ENCODE assay signal across 8 cellular contexts in genomic region chr17:81890447-81891302, GRCh38. TPM values are rescaled to one million over a fixed set of nuclear protein-coding genes. Genes with fewer than 3 reads are reported as not detected.
DNase-seq lines count a peak whose midpoint lies in the region; ATAC-seq and TF ChIP-seq lines count a peak whose summit lies in the region.

No MANE protein-coding gene starts in this region.

- no peaks in the 10 kb centered on the region for H3K27me3 Mint-ChIP-seq in endodermal cell (ENCODE audit: insufficient read depth)

- H3K36me3 Mint-ChIP-seq in endodermal cell (ENCODE audit: low read depth), result peaks cover 58% of the 10 kb centered on the region

- H3K36me3 ChIP-seq in BJ (ENCODE audit: control insufficient read depth, insufficient read depth, low read length) (peaks cover 29% of the 10 kb centered on the region), RWPE2 (ENCODE audit: low read depth) (peaks cover 70% of the 10 kb centered on the region), endodermal cell (ENCODE audit: control insufficient read depth, insufficient read depth, low read length) (peaks cover 63% of the 10 kb centered on the region)

- H3K27ac ChIP-seq in RWPE2 (ENCODE audit: poor library complexity, severe bottlenecking) (peak overlapping the region; percentile 79), endodermal cell (ENCODE audit: low read depth, low read length) (peak overlapping the region; percentile 38)

- peaks cover 4% of the 10 kb centered on the region for H3K4me1 ChIP-seq in RWPE2 (ENCODE audit: insufficient read depth, poor library complexity, severe bottlenecking)
- H3K4me1 ChIP-seq in endodermal cell (ENCODE audit: control insufficient read depth, insufficient read depth, low read length), result peaks cover 7% of the 10 kb centered on the region

- peak overlapping the region; percentile 87 for H3K27ac Mint-ChIP-seq in endodermal cell

- 11 to 16% methylated on average over 26 to 67 of the region's 69 CpGs for WGBS in endodermal cell (ENCODE audit: insufficient coverage in 1 of 2, insufficient read length in 1 of 2), 2 experiments

- H3K9ac ChIP-seq in endodermal cell (ENCODE audit: extremely low read depth, low read length, poor library complexity, severe bottlenecking), result peak overlapping the region; percentile 96

- peaks cover 5% of the 10 kb centered on the region for H3K4me1 Mint-ChIP-seq in endodermal cell

- DNase-seq in BJ (ENCODE audit: low read depth) (no peak), RWPE2 (ENCODE audit: low spot score) (no peak), endodermal cell (peak; percentile 47), omental fat pad (ENCODE audit: low spot score) (no peak), LoVo (ENCODE audit: low spot score) (no peak), A172 (ENCODE audit: low spot score) (no peak), occipital lobe (lab: John Stamatoyannopoulos, UW) (no peak)

- peak overlapping the region; percentile 83 for H3K4me3 Mint-ChIP-seq in endodermal cell

- ATAC-seq in GM21526 (IDR thresholded peaks at IDR 0.05; ENCODE audit: low FRiP score, unreplicated experiment) (peak; percentile 14), RWPE2 (ENCODE audit: low read depth) (no peak), omental fat pad (ENCODE audit: low FRiP score) (peak; percentile 25)

- H3K4me3 ChIP-seq in BJ (ENCODE audit: low read depth, low read length) (peak overlapping the region; percentile 92), RWPE2 (ENCODE audit: severe bottlenecking) (peak overlapping the region; percentile 72), endodermal cell (ENCODE audit: low read length) (peak overlapping the region; percentile 97)

- CTCF ChIA-PET in BJ (lab: Yijun Ruan, JAX), result no interaction called here

- H3K27me3 ChIP-seq in BJ (ENCODE audit: control insufficient read depth, insufficient read depth, low read length) (no peaks in the 10 kb centered on the region), RWPE2 (ENCODE audit: insufficient read depth, poor library complexity, severe bottlenecking) (no peaks in the 10 kb centered on the region), endodermal cell (ENCODE audit: control insufficient read depth, insufficient read depth, low read length, poor library complexity, severe bottlenecking) (no peaks in the 10 kb centered on the region)

- TF ChIP-seq CTCF in BJ (IDR thresholded peaks at IDR 0.05; ENCODE audit: insufficient read depth, low read depth, low read length) (no peak), RWPE2 (IDR thresholded peaks at IDR 0.05; ENCODE audit: poor library complexity, severe bottlenecking) (no peak), endodermal cell (conservative IDR thresholded peaks at IDR 0.05) (no peak), omental fat pad (IDR thresholded peaks at IDR 0.05) (no peak)

- POLR2A ChIA-PET in BJ (lab: Charles Lee), result no interaction called here

- H3K9me3 ChIP-seq in RWPE2 (ENCODE audit: severe bottlenecking) (peaks cover 1% of the 10 kb centered on the region), endodermal cell (ENCODE audit: control insufficient read depth, low read length) (no peaks in the 10 kb centered on the region)

- no peaks in the 10 kb centered on the region for H3K9me3 Mint-ChIP-seq in endodermal cell

RNA-seq across cellular contexts. Expression of gene ALYREF, which starts 0.7 kb away (rescaled TPM):
- 74.8 and 83.4 TPM in 2 replicates for polyA plus RNA-seq in BJ (2011; rRNA removed)
- polyA minus RNA-seq in BJ (2011; rRNA and poly(A)+ RNA removed), result 52.1 and 66.9 TPM in 2 replicates
- total RNA-seq in endodermal cell (100 to 1,000 TPM; 154 to 170 TPM), omental fat pad (10 to 100 TPM; 31.5 to 80.7 (median 41.6) TPM), occipital lobe (78.3 TPM)
- 123 TPM for polyA plus RNA-seq in endodermal cell (2013, experiment 1 of 2)
- 122 TPM for polyA plus RNA-seq in endodermal cell (2013, experiment 2 of 2)
- 376 and 393 TPM in 2 replicates for total RNA-seq in A172 (2014; rRNA removed; shearing (Covaris generic))

RNA-seq across cellular contexts. Expression of gene ANAPC11, which starts 0.8 kb away (rescaled TPM):
- polyA plus RNA-seq in BJ (2011; rRNA removed), result 227 and 290 TPM in 2 replicates
- polyA minus RNA-seq in BJ (2011; rRNA and poly(A)+ RNA removed), result 40.9 and 41.0 TPM in 2 replicates
- total RNA-seq in endodermal cell (100 to 1,000 TPM; 161 to 195 TPM), omental fat pad (100 to 1,000 TPM in 3 of 4 donors, 10 to 100 TPM in 1; 82.3 to 152 (median 114) TPM), occipital lobe (43.0 TPM)
- 211 TPM for polyA plus RNA-seq in endodermal cell (2013, experiment 1 of 2)
- 200 TPM for polyA plus RNA-seq in endodermal cell (2013, experiment 2 of 2)
- total RNA-seq in A172 (2014; rRNA removed; shearing (Covaris generic)), result 207 and 245 TPM in 2 replicates

RNA-seq across cellular contexts. Expression of gene NPB, which starts 11.4 kb away (rescaled TPM):
- 0.21 and 0.38 TPM in 2 replicates for polyA plus RNA-seq in BJ (2011; rRNA removed)
- 0.24 TPM in 1 of 2 replicates, not detected in the other for polyA minus RNA-seq in BJ (2011; rRNA and poly(A)+ RNA removed)
- total RNA-seq in endodermal cell, result 1 to 10 TPM; 3.3 to 3.7 TPM
- 1.0 TPM for polyA plus RNA-seq in endodermal cell (2013, experiment 1 of 2)
- 1.2 TPM for polyA plus RNA-seq in endodermal cell (2013, experiment 2 of 2)
- 1 to 10 TPM in 1 of 4 donors, not detected in 3; 1.4 TPM for total RNA-seq in omental fat pad
- 0.77 and 1.8 TPM in 2 replicates for total RNA-seq in A172 (2014; rRNA removed; shearing (Covaris generic))
- 2.0 TPM for total RNA-seq in occipital lobe

RNA-seq across cellular contexts. Expression of gene ARHGDIA, which starts 19.5 kb away (rescaled TPM):
- 74.8 and 163 TPM in 2 replicates for polyA plus RNA-seq in BJ (2011; rRNA removed)
- 46.3 and 78.2 TPM in 2 replicates for polyA minus RNA-seq in BJ (2011; rRNA and poly(A)+ RNA removed)
- total RNA-seq in endodermal cell, result 100 to 1,000 TPM; 240 to 254 TPM
- polyA plus RNA-seq in endodermal cell (2013, experiment 1 of 2), result 180 TPM
- polyA plus RNA-seq in endodermal cell (2013, experiment 2 of 2), result 185 TPM
- 100 to 1,000 TPM; 125 to 250 (median 161) TPM for total RNA-seq in omental fat pad
- total RNA-seq in A172 (2014; rRNA removed; shearing (Covaris generic)), result 173 and 183 TPM in 2 replicates
- total RNA-seq in occipital lobe, result 22.9 TPM

RNA-seq across cellular contexts. Expression of gene PCYT2, which starts 20.5 kb away (rescaled TPM):
- 24.5 and 44.2 TPM in 2 replicates for polyA plus RNA-seq in BJ (2011; rRNA removed)
- polyA minus RNA-seq in BJ (2011; rRNA and poly(A)+ RNA removed), result 19.1 and 25.7 TPM in 2 replicates
- 10 to 100 TPM; 66.8 to 70.9 TPM for total RNA-seq in endodermal cell
- 38.9 TPM for polyA plus RNA-seq in endodermal cell (2013, experiment 1 of 2)
- 40.4 TPM for polyA plus RNA-seq in endodermal cell (2013, experiment 2 of 2)
- total RNA-seq in omental fat pad, result 10 to 100 TPM; 36.5 to 64.7 (median 45.5) TPM
- 93.8 and 108 TPM in 2 replicates for total RNA-seq in A172 (2014; rRNA removed; shearing (Covaris generic))
- total RNA-seq in occipital lobe, result 24.5 TPM
